In genomic region chr9:114722363-114722695, GRCh38 we compare ENCODE assay signal across 1 cellular context.
TF ChIP-seq lines count a peak whose summit lies in the region.

No MANE protein-coding gene starts in this region.

TF ChIP-seq in SK-N-SH treated with all-trans-retinoic acid at 6 μM for 48 hours, 23 proteins besides CTCF, POLR2A, EP300 and RAD21 (continued from another document):
- TF ChIP-seq, protein P1, sequence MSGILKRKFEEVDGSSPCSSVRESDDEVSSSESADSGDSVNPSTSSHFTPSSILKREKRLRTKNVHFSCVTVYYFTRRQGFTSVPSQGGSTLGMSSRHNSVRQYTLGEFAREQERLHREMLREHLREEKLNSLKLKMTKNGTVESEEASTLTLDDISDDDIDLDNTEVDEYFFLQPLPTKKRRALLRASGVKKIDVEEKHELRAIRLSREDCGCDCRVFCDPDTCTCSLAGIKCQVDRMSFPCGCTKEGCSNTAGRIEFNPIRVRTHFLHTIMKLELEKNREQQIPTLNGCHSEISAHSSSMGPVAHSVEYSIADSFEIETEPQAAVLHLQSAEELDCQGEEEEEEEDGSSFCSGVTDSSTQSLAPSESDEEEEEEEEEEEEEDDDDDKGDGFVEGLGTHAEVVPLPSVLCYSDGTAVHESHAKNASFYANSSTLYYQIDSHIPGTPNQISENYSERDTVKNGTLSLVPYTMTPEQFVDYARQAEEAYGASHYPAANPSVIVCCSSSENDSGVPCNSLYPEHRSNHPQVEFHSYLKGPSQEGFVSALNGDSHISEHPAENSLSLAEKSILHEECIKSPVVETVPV (CRISPR knock-in tag; IDR thresholded peaks at IDR 0.05), result no peak
- TF ChIP-seq BACH2 (CRISPR knock-in tag; IDR thresholded peaks at IDR 0.05; ENCODE audit: borderline replicate concordance) (no peak), TCF4 (CRISPR knock-in tag; IDR thresholded peaks at IDR 0.05; ENCODE audit: borderline replicate concordance) (no peak), SNAI2 (CRISPR knock-in tag; IDR thresholded peaks at IDR 0.05) (no peak), TOX (CRISPR knock-in tag; IDR thresholded peaks at IDR 0.05; ENCODE audit: borderline replicate concordance) (no peak), ZNF70 (CRISPR knock-in tag; IDR thresholded peaks at IDR 0.05) (no peak), OSR1 (CRISPR knock-in tag; IDR thresholded peaks at IDR 0.05) (no peak), TSHZ2 (CRISPR knock-in tag; IDR thresholded peaks at IDR 0.05) (no peak), RARB (CRISPR knock-in tag; IDR thresholded peaks at IDR 0.05) (no peak), ZNF8 (CRISPR knock-in tag; IDR thresholded peaks at IDR 0.05) (no peak), ZC3H10 (CRISPR knock-in tag; IDR thresholded peaks at IDR 0.05) (no peak), PPARA (CRISPR knock-in tag; IDR thresholded peaks at IDR 0.05; ENCODE audit: borderline replicate concordance) (no peak)
- TF ChIP-seq, protein P2, sequence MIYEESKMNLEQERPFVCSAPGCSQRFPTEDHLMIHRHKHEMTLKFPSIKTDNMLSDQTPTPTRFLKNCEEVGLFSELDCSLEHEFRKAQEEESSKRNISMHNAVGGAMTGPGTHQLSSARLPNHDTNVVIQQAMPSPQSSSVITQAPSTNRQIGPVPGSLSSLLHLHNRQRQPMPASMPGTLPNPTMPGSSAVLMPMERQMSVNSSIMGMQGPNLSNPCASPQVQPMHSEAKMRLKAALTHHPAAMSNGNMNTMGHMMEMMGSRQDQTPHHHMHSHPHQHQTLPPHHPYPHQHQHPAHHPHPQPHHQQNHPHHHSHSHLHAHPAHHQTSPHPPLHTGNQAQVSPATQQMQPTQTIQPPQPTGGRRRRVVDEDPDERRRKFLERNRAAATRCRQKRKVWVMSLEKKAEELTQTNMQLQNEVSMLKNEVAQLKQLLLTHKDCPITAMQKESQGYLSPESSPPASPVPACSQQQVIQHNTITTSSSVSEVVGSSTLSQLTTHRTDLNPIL (CRISPR knock-in tag; IDR thresholded peaks at IDR 0.05; ENCODE audit: low read depth), result no peak
